ENCODE assay signal across 27 cellular contexts in genomic region chr1:146029097-146029496, GRCh38. TPM values are rescaled to one million over a fixed set of nuclear protein-coding genes. Genes with fewer than 3 reads are reported as not detected.
"Had no signal": no experiment of that assay in that cellular context is flagged by ENCODE, and none has a peak within 500 bp of the region (broad histone marks: within the 10 kb centered on the region; RNA-seq: fewer than 3 reads in every experiment).

No MANE protein-coding gene starts in this region.

- H3K36me3 ChIP-seq: brain microvascular endothelial cell, cardiac muscle cell had no signal

- H3K27ac ChIP-seq: brain microvascular endothelial cell, cardiac muscle cell, VCaP had no signal

- H3K4me3 ChIP-seq: cardiac muscle cell had no signal

- DNase-seq: activated CD4-positive, alpha-beta memory T cell treated with anti-CD3 and anti-CD28 coated beads for 36 hours; activated CD4-positive, alpha-beta T cell treated with anti-CD3 and anti-CD28 coated beads, Interleukin-2, amount 10 ng/mL, durations not matched to agents 7 days and 5 days; activated CD4-positive, CD25-positive, alpha-beta regulatory T cell; activated CD8-positive, alpha-beta memory T cell treated with anti-CD3 and anti-CD28 coated beads for 24 hours; activated effector memory CD4-positive, alpha-beta T cell treated with anti-CD3 and anti-CD28 coated beads, Interleukin-2, amount 50 U/mL, for 16 hours; activated naive CD4-positive, alpha-beta T cell treated with Interleukin-2 at 50 U/mL for 16 hours; activated naive CD8-positive, alpha-beta T cell treated with anti-CD3 and anti-CD28 coated beads, Interleukin-2, amount 50 U/mL, for 24 hours; activated T-cell treated with anti-CD3 and anti-CD28 coated beads, Interleukin-2, amount 50 U/mL, for 4 hours; amniotic stem cell; brain microvascular endothelial cell; KG1; NCI-H1092; NCI-H1436; NCI-H1694 treated with DMSO at 0.1 percent for 48 hours; NCI-H2029 treated with DMSO at 0.1 percent for 48 hours; NCI-H510A; NCI-H526 treated with DMSO at 0.1 percent for 48 hours; NK-92 treated with Interleukin-12 subunit alpha and Interleukin-12 subunit beta, amount 100 ng/mL, for 24 hours; OCI-M1; SIG-M5; T-helper 17 cell had no signal

- H3K27me3 ChIP-seq: brain microvascular endothelial cell, cardiac muscle cell had no signal

- ATAC-seq: activated naive CD4-positive, alpha-beta T cell treated with anti-CD3 and anti-CD28 coated beads, Interleukin-2, amount 50 U/mL, for 72 hours; activated naive CD8-positive, alpha-beta T cell treated with anti-CD3 and anti-CD28 coated beads, Interleukin-2, amount 50 U/mL, for 24 hours; activated T-cell treated with anti-CD3 and anti-CD28 coated beads, Interleukin-2, amount 50 U/mL, for 4 hours; Panc1; T-helper 17 cell had no signal

RNA-seq across cellular contexts. Expression of gene HJV, which starts 7.6 kb away (rescaled TPM):
- total RNA-seq: activated CD4-positive, alpha-beta memory T cell treated with anti-CD3 and anti-CD28 coated beads for 36 hours; activated CD4-positive, alpha-beta T cell treated with anti-CD3 and anti-CD28 coated beads, Interleukin-2, amount 10 ng/mL, durations not matched to agents 7 days and 5 days; activated naive CD4-positive, alpha-beta T cell treated with anti-CD3 and anti-CD28 coated beads, Interleukin-2, amount 50 U/mL, for 72 hours; activated T-cell treated with anti-CD3 and anti-CD28 coated beads, Interleukin-2, amount 50 U/mL, for 4 hours; astrocyte; cardiac muscle cell; M059J; T-helper 17 cell had no signal
